Comparison of ENCODE assay signal across 19 cellular contexts in the genomic region with DNA sequence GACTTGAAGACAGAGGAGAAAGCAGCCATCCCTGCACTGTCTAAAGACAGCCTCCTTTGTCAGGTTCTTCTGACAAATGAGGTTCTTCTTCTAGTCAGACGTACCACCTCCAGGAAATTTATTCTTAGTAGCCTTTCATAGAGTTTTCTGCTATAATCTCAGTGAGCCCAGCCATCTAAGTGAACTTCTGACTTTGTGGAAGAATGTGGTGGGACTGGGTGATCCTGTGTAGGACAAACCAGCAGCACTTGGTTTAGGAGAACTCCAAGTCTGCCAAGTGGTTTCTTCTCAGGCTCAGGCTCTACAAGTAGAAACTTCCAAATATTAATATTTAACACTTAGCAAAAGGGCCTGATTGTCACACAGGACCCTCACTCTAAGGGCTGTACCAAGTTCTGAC. TPM values are rescaled to one million over a fixed set of nuclear protein-coding genes. Genes with fewer than 3 reads are reported as not detected.
DNase-seq lines count a peak whose midpoint lies in the region; ATAC-seq, FAIRE-seq and TF ChIP-seq lines count a peak whose summit lies in the region.
"Had no signal": no experiment of that assay in that cellular context is flagged by ENCODE, and none has a peak within 500 bp of the region (broad histone marks: within the 10 kb centered on the region; RNA-seq: fewer than 3 reads in every experiment).

No MANE protein-coding gene starts in this region.

- intact Hi-C loops in PC-3 (cut with micrococcal nuclease) = no loop called here

- H3K79me2 ChIP-seq in PC-3 (ENCODE audit: low read length) (no peaks in the 10 kb centered on the region), keratinocyte (ENCODE audit: control insufficient read depth, insufficient read depth, low read length) (no peaks in the 10 kb centered on the region)

- CTCF ChIA-PET in PC-3 (lab: Charles Lee) = interaction anchor here (0.6 kb wide), 1 partner anchor 362 kb away, joined by 4 read pairs; no protein-coding TSS in a partner anchor

- POLR2A ChIA-PET in PC-3 (lab: Charles Lee; ENCODE audit: unreplicated experiment) = no interaction called here

- DNase-seq in PC-3 (no peak), keratinocyte (ENCODE audit: low read depth, low spot score) (no peak), type B pancreatic cell (ENCODE audit: extremely low spot score, unreplicated experiment) (no peak), upper lobe of left lung (no peak)
- DNase-seq: 8988T; AML-193; Caco-2; CD8-positive, alpha-beta memory T cell; DND-41; GDM1; HFFc6 had no signal

- 54 to 65% methylated on average over 1 of the region's 1 CpG for WGBS in esophagus, 2 donors
- 86 to 88% methylated on average over 1 of the region's 1 CpG for WGBS in upper lobe of left lung, 2 donors

- H3K4me3 ChIP-seq in PC-3 (ENCODE audit: low read length) (no peak overlapping the region), esophagus (ENCODE audit: low read depth in 1 of 2, low read length in 2 of 2) (no peak overlapping the region), keratinocyte (ENCODE audit: control insufficient read depth in 2 of 3, extremely low read depth in 1 of 3, insufficient read depth in 2 of 3, low read depth in 1 of 3, low read length in 3 of 3) (no peak overlapping the region), upper lobe of left lung (no peak overlapping the region)
- H3K4me3 ChIP-seq: BLaER1, HAP-1 had no signal

- H3K9me2 ChIP-seq in PC-3 (replicated peaks; ENCODE audit: low read length) = no peaks in the 10 kb centered on the region

- no peak for FAIRE-seq in keratinocyte (lab: Jason Lieb, UNC)
- FAIRE-seq: GM12892, H1 had no signal

- no peak for TF ChIP-seq POLR2A in upper lobe of left lung (IDR thresholded peaks at IDR 0.05)

- H3K36me3 ChIP-seq in PC-3 (ENCODE audit: low read depth, low read length) = no peaks in the 10 kb centered on the region
- H3K36me3 ChIP-seq in esophagus (ENCODE audit: control insufficient read depth in 2 of 2, insufficient read depth in 2 of 2, low read length in 1 of 2) = no peaks in the 10 kb centered on the region
- peaks cover 0 to 3% of the 10 kb centered on the region in 2 experiments for H3K36me3 ChIP-seq in keratinocyte (ENCODE audit: control insufficient read depth in 2 of 2, extremely low read depth in 1 of 2, insufficient read depth in 2 of 2, low read length in 2 of 2)
- H3K36me3 ChIP-seq in upper lobe of left lung = no peaks in the 10 kb centered on the region
- H3K36me3 ChIP-seq: BLaER1, HAP-1 had no signal

- peak overlapping the region; percentile 93 for H3K27ac Mint-ChIP-seq in type B pancreatic cell
- H3K27ac Mint-ChIP-seq: CD8-positive, alpha-beta memory T cell; IgD-negative memory B cell had no signal

- no peaks in the 10 kb centered on the region for H3K36me3 Mint-ChIP-seq in type B pancreatic cell

- no peak for ATAC-seq in PC-3
- ATAC-seq in HG03135 (IDR thresholded peaks at IDR 0.05; ENCODE audit: unreplicated experiment) = no peak
- no peak for ATAC-seq in HG03159 (IDR thresholded peaks at IDR 0.05; ENCODE audit: unreplicated experiment)
- ATAC-seq in upper lobe of left lung (ENCODE audit: low FRiP score in 2 of 2) = no peak

- dilution Hi-C loops in keratinocyte (cut with MboI; ENCODE audit: extremely low pct_ligation_motif_present, low sequenced_read_pairs) = no loop called here

- H3K27me3 ChIP-seq in PC-3 (ENCODE audit: low read length) = no peaks in the 10 kb centered on the region
- H3K27me3 ChIP-seq in esophagus (ENCODE audit: control insufficient read depth in 1 of 2, insufficient read depth in 2 of 2, low read length in 2 of 2) = no peaks in the 10 kb centered on the region
- no peaks in the 10 kb centered on the region for H3K27me3 ChIP-seq in keratinocyte (ENCODE audit: control insufficient read depth, extremely low read depth, insufficient read depth, low read length)
- H3K27me3 ChIP-seq in upper lobe of left lung = no peaks in the 10 kb centered on the region
- H3K27me3 ChIP-seq: BLaER1 had no signal

- no TSS peak for BruUV-seq in PC-3 (replicated peaks; lab: Mats Ljungman, UMichigan)

- H3K4me1 Mint-ChIP-seq in type B pancreatic cell (ENCODE audit: unreplicated experiment) = peaks cover 31% of the 10 kb centered on the region
- H3K4me1 Mint-ChIP-seq: CD8-positive, alpha-beta memory T cell had no signal

- TF ChIP-seq CTCF in PC-3 (conservative IDR thresholded peaks at IDR 0.05; ENCODE audit: low read depth, low read length) = no peak
- no peak for TF ChIP-seq CTCF in keratinocyte (optimal IDR thresholded peaks at IDR 0.05 in 1 of 3, IDR thresholded peaks at IDR 0.05 in 1 of 3, conservative IDR thresholded peaks at IDR 0.05 in 1 of 3; ENCODE audit: extremely low read depth in 1 of 3, insufficient read depth in 2 of 3, low read length in 3 of 3)
- TF ChIP-seq CTCF in type B pancreatic cell (conservative IDR thresholded peaks at IDR 0.05) = no peak
- TF ChIP-seq CTCF in upper lobe of left lung (IDR thresholded peaks at IDR 0.05) = no peak

- H3K4me1 ChIP-seq in PC-3 (ENCODE audit: insufficient read depth, low read length) = peaks cover 27% of the 10 kb centered on the region
- H3K4me1 ChIP-seq in esophagus (ENCODE audit: control insufficient read depth in 2 of 2, insufficient read depth in 2 of 2, low read length in 1 of 2) = peaks cover 0 to 12% of the 10 kb centered on the region in 2 donors
- peaks cover 47% of the 10 kb centered on the region for H3K4me1 ChIP-seq in keratinocyte (ENCODE audit: control insufficient read depth, extremely low read depth, insufficient read depth, low read length)
- H3K4me1 ChIP-seq in upper lobe of left lung = no peaks in the 10 kb centered on the region
- H3K4me1 ChIP-seq: HAP-1 had no signal

- H3K9me3 Mint-ChIP-seq in type B pancreatic cell = no peaks in the 10 kb centered on the region
- H3K9me3 Mint-ChIP-seq: CD8-positive, alpha-beta memory T cell; HFFc6 had no signal

- H3K9me1 ChIP-seq in keratinocyte (ENCODE audit: control insufficient read depth, extremely low read depth, insufficient read depth, low read length) = no peaks in the 10 kb centered on the region

- no peak overlapping the region for H3K9ac ChIP-seq in PC-3 (ENCODE audit: low read length)
- no peak overlapping the region for H3K9ac ChIP-seq in keratinocyte (ENCODE audit: control insufficient read depth, extremely low read depth, insufficient read depth, low read length)
- H3K9ac ChIP-seq: BLaER1 had no signal

- H2AFZ ChIP-seq in PC-3 (ENCODE audit: low read length) = no peak overlapping the region
- H2AFZ ChIP-seq in keratinocyte (ENCODE audit: control insufficient read depth, low read length) = no peak overlapping the region

- H3K27me3 Mint-ChIP-seq in type B pancreatic cell = no peaks in the 10 kb centered on the region
- H3K27me3 Mint-ChIP-seq: CD8-positive, alpha-beta memory T cell; IgD-negative memory B cell had no signal

- no peak overlapping the region for H3K4me2 ChIP-seq in PC-3 (ENCODE audit: low read length)
- H3K4me2 ChIP-seq in keratinocyte (ENCODE audit: control insufficient read depth, extremely low read depth, insufficient read depth, low read depth, low read length) = no peak overlapping the region
- H3K4me2 ChIP-seq: BLaER1 had no signal

- H4K20me1 ChIP-seq in PC-3 (ENCODE audit: low read length) (no peaks in the 10 kb centered on the region), keratinocyte (ENCODE audit: control insufficient read depth, extremely low read depth, insufficient read depth, low read length) (no peaks in the 10 kb centered on the region)
- H4K20me1 ChIP-seq: BLaER1 had no signal

- 0 out of 2 replicates have a peak overlapping the region, but pooled peaks have one; percentile 26 for H3K27ac ChIP-seq in PC-3 (ENCODE audit: low read length)
- H3K27ac ChIP-seq in esophagus (ENCODE audit: low read depth in 2 of 2, low read length in 1 of 2) = peak overlapping the region; percentile 76
- peak overlapping the region; percentile 49 for H3K27ac ChIP-seq in keratinocyte (ENCODE audit: control insufficient read depth, insufficient read depth, low read length)
- no peak overlapping the region for H3K27ac ChIP-seq in upper lobe of left lung
- H3K27ac ChIP-seq: BLaER1 had no signal

- H3K4me3 Mint-ChIP-seq in type B pancreatic cell = no peak overlapping the region
- H3K4me3 Mint-ChIP-seq: CD8-positive, alpha-beta memory T cell; HFFc6; IgD-negative memory B cell had no signal

- H3F3A ChIP-seq in PC-3 (ENCODE audit: low read length, unreplicated experiment) = no peaks in the 10 kb centered on the region

- no peaks in the 10 kb centered on the region for H3K9me3 ChIP-seq in PC-3 (ENCODE audit: low read length)
- no peaks in the 10 kb centered on the region for H3K9me3 ChIP-seq in esophagus (ENCODE audit: control insufficient read depth in 2 of 2, insufficient read depth in 1 of 2, low read depth in 1 of 2, low read length in 1 of 2)
- no peaks in the 10 kb centered on the region for H3K9me3 ChIP-seq in keratinocyte (ENCODE audit: control insufficient read depth, low read depth, low read length)
- no peaks in the 10 kb centered on the region for H3K9me3 ChIP-seq in upper lobe of left lung
- H3K9me3 ChIP-seq: BLaER1, Caco-2, HAP-1 had no signal

- no peak for TF ChIP-seq EP300 in upper lobe of left lung (IDR thresholded peaks at IDR 0.05)

RNA-seq across cellular contexts. Expression of gene TIPARP, which starts 52.1 kb away (rescaled TPM):
- 84.7 and 85.5 TPM in 2 replicates for total RNA-seq in PC-3 (2014; rRNA removed)
- polyA plus RNA-seq in esophagus = 10 to 100 TPM; 22.6 to 33.8 TPM
- 41.5 to 62.0 TPM (median 44.6 TPM) in 3 replicates for polyA plus RNA-seq in keratinocyte
- 22.3 TPM for polyA plus RNA-seq in keratinocyte (2011; ENCODE audit: low read depth)
- 24.6 and 53.9 TPM in 2 replicates for polyA plus RNA-seq in keratinocyte (2011; cell fraction: cytosol; rRNA removed)
- 42.8 and 54.5 TPM in 2 replicates for polyA plus RNA-seq in keratinocyte (2011; cell fraction: nucleus; rRNA removed)
- polyA plus RNA-seq in keratinocyte (2012; ENCODE audit: low replicate concordance) = 42.8 and 45.7 TPM in 2 replicates
- 45.3 to 110 TPM (median 47.2 TPM) in 3 replicates for polyA minus RNA-seq in keratinocyte
- polyA minus RNA-seq in keratinocyte (2011; cell fraction: cytosol; rRNA and poly(A)+ RNA removed) = 21.5 TPM
- polyA minus RNA-seq in keratinocyte (2011; cell fraction: nucleus; rRNA and poly(A)+ RNA removed) = 50.3 and 114 TPM in 2 replicates
- total RNA-seq in type B pancreatic cell (ENCODE audit: low replicate concordance) = 37.5 and 48.1 TPM in 2 replicates
- total RNA-seq in upper lobe of left lung = 10 to 100 TPM; 21.5 to 84.7 (median 50.6) TPM

Comparison
In these comparisons a context has a peak if more than half of its experiments do, and no peak if none do; other contexts are left out.
1. H3K27ac ChIP-seq: peak in PC-3 (single experiment), esophagus (2 of 2) and keratinocyte (single experiment); none in upper lobe of left lung (0 of 4).